1 cellular context compared by ENCODE assay signal in the genomic region with DNA sequence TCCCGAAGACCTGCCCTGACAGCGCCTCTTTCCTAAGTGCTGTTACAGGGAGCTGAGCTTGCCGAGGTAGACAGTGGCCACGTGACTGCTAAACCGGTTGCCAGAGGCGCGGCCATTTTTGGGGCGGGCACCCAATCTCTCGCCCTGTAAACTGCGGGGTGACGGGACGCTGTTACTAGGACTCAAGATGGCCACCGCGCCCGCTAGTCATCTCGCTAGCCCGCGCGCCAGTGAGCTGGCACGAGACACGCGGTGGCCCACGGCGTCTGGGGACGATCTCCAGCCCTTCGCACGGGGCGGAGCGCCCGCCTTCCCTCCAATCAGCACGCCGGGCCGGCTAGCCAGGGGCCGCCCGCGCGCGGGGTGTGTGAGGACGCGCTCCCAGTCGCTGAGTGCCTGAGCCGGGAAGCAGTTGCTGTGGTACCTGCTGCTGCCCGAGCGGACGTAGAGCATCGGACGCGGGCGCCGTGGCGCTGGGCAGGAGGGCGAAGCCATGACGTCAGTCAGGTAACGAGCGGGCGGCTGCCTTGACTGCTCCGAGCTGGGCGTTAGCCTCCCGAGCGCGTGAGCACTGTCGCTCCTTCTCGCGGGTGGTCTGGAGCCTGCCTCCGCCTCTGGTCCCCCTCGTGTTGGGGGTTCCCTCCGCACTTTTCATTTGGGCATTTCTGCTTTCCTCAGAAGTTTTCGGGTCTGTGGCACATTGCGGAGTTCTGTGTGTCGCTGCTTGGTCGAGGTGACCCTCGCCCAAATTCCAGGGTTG.
TF ChIP-seq lines count a peak whose summit lies in the region.

No MANE protein-coding gene starts in this region.

TF ChIP-seq in HepG2, 621 proteins besides CTCF, POLR2A, EP300 and RAD21 (continued from another document and continues in another):
- TF ChIP-seq, protein P1, sequence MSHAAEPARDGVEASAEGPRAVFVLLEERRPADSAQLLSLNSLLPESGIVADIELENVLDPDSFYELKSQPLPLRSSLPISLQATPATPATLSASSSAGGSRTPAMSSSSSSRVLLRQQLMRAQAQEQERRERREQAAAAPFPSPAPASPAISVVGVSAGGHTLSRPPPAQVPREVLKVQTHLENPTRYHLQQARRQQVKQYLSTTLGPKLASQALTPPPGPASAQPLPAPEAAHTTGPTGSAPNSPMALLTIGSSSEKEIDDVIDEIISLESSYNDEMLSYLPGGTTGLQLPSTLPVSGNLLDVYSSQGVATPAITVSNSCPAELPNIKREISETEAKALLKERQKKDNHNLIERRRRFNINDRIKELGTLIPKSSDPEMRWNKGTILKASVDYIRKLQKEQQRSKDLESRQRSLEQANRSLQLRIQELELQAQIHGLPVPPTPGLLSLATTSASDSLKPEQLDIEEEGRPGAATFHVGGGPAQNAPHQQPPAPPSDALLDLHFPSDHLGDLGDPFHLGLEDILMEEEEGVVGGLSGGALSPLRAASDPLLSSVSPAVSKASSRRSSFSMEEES (CRISPR knock-in tag; IDR thresholded peaks at IDR 0.05) = peak; percentile 84
- TF ChIP-seq, protein P2, sequence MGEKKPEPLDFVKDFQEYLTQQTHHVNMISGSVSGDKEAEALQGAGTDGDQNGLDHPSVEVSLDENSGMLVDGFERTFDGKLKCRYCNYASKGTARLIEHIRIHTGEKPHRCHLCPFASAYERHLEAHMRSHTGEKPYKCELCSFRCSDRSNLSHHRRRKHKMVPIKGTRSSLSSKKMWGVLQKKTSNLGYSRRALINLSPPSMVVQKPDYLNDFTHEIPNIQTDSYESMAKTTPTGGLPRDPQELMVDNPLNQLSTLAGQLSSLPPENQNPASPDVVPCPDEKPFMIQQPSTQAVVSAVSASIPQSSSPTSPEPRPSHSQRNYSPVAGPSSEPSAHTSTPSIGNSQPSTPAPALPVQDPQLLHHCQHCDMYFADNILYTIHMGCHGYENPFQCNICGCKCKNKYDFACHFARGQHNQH (CRISPR knock-in tag; IDR thresholded peaks at IDR 0.05) = peak; percentile 81
- TF ChIP-seq ETV6 (CRISPR knock-in tag; conservative IDR thresholded peaks at IDR 0.05) (peak; percentile 28; the same call in 1 of the 2 replicates), ZNF143 (CRISPR knock-in tag; IDR thresholded peaks at IDR 0.05) (peak; percentile 69), IRF2 (CRISPR knock-in tag; IDR thresholded peaks at IDR 0.05) (peak; percentile 57), ZNF3 (CRISPR knock-in tag; IDR thresholded peaks at IDR 0.05) (peak; percentile 47; the same call in 1 of the 2 replicates), CENPT (CRISPR knock-in tag; IDR thresholded peaks at IDR 0.05; ENCODE audit: low read depth) (peak; percentile 85), RFX5 (IDR thresholded peaks at IDR 0.05; ENCODE audit: low read depth, low read length) (peak; percentile 72), ZNF350 (CRISPR knock-in tag; IDR thresholded peaks at IDR 0.05; ENCODE audit: borderline replicate concordance, low read depth) (peak; percentile 73; the same call in 1 of the 2 replicates), NAIF1 (CRISPR knock-in tag; IDR thresholded peaks at IDR 0.05; ENCODE audit: borderline replicate concordance) (peak; percentile 77; the same call in 1 of the 2 replicates), ERF (CRISPR knock-in tag; IDR thresholded peaks at IDR 0.05) (peak; percentile 83; the same call in 1 of the 2 replicates), ZFY (CRISPR knock-in tag; IDR thresholded peaks at IDR 0.05) (peak; percentile 73), ZNF253 (CRISPR knock-in tag; IDR thresholded peaks at IDR 0.05; ENCODE audit: borderline replicate concordance) (peak; percentile 81; the same call in 1 of the 2 replicates), BORCS8-MEF2B (CRISPR knock-in tag; IDR thresholded peaks at IDR 0.05) (peak; percentile 91), HDAC1 (CRISPR knock-in tag; IDR thresholded peaks at IDR 0.05) (peak; percentile 94), ZBTB8A (CRISPR knock-in tag; IDR thresholded peaks at IDR 0.05; ENCODE audit: borderline replicate concordance, low read depth) (no peak; the same call in 1 of the 2 replicates), ZSCAN31 (CRISPR knock-in tag; IDR thresholded peaks at IDR 0.05; ENCODE audit: low read depth) (peak; percentile 91; the same call in 1 of the 2 replicates), FOXK2 (IDR thresholded peaks at IDR 0.05) (no peak), ZNF329 (CRISPR knock-in tag; IDR thresholded peaks at IDR 0.05; ENCODE audit: low read depth) (0 out of 2 replicates have a peak, but pooled peaks have one; percentile 79), ZNF564 (CRISPR knock-in tag; IDR thresholded peaks at IDR 0.05) (peak; percentile 90), ZNF577 (CRISPR knock-in tag; IDR thresholded peaks at IDR 0.05; ENCODE audit: borderline replicate concordance, low read depth) (no peak), ZSCAN25 (CRISPR knock-in tag; IDR thresholded peaks at IDR 0.05) (peak; percentile 57), PHF20 (CRISPR knock-in tag; IDR thresholded peaks at IDR 0.05) (peak; percentile 63), ZNF263 (CRISPR knock-in tag; IDR thresholded peaks at IDR 0.05) (peak; percentile 18; the same call in 1 of the 2 replicates), ZNF629 (CRISPR knock-in tag; conservative IDR thresholded peaks at IDR 0.05) (peak; percentile 18; the same call in 1 of the 2 replicates), ZNF572 (CRISPR knock-in tag; IDR thresholded peaks at IDR 0.05) (0 out of 2 replicates have a peak, but pooled peaks have one; percentile 9), PLRG1 (conservative IDR thresholded peaks at IDR 0.05) (no peak), ZC3H4 (CRISPR knock-in tag; IDR thresholded peaks at IDR 0.05; ENCODE audit: borderline replicate concordance) (peak; percentile 45; the same call in 1 of the 2 replicates), ARNT (IDR thresholded peaks at IDR 0.05) (no peak), RFXAP (CRISPR knock-in tag; IDR thresholded peaks at IDR 0.05; ENCODE audit: borderline replicate concordance) (peak; percentile 94), KDM6A (CRISPR knock-in tag; IDR thresholded peaks at IDR 0.05; ENCODE audit: low read depth) (no peak)
- TF ChIP-seq, protein P3, sequence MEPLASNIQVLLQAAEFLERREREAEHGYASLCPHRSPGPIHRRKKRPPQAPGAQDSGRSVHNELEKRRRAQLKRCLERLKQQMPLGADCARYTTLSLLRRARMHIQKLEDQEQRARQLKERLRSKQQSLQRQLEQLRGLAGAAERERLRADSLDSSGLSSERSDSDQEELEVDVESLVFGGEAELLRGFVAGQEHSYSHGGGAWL (CRISPR knock-in tag; IDR thresholded peaks at IDR 0.05) = peak; percentile 89
- TF ChIP-seq, protein P4, sequence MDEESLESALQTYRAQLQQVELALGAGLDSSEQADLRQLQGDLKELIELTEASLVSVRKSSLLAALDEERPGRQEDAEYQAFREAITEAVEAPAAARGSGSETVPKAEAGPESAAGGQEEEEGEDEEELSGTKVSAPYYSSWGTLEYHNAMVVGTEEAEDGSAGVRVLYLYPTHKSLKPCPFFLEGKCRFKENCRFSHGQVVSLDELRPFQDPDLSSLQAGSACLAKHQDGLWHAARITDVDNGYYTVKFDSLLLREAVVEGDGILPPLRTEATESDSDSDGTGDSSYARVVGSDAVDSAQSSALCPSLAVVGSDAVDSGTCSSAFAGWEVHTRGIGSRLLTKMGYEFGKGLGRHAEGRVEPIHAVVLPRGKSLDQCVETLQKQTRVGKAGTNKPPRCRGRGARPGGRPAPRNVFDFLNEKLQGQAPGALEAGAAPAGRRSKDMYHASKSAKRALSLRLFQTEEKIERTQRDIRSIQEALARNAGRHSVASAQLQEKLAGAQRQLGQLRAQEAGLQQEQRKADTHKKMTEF (CRISPR knock-in tag; IDR thresholded peaks at IDR 0.05) = peak; percentile 88
- TF ChIP-seq, protein P5, sequence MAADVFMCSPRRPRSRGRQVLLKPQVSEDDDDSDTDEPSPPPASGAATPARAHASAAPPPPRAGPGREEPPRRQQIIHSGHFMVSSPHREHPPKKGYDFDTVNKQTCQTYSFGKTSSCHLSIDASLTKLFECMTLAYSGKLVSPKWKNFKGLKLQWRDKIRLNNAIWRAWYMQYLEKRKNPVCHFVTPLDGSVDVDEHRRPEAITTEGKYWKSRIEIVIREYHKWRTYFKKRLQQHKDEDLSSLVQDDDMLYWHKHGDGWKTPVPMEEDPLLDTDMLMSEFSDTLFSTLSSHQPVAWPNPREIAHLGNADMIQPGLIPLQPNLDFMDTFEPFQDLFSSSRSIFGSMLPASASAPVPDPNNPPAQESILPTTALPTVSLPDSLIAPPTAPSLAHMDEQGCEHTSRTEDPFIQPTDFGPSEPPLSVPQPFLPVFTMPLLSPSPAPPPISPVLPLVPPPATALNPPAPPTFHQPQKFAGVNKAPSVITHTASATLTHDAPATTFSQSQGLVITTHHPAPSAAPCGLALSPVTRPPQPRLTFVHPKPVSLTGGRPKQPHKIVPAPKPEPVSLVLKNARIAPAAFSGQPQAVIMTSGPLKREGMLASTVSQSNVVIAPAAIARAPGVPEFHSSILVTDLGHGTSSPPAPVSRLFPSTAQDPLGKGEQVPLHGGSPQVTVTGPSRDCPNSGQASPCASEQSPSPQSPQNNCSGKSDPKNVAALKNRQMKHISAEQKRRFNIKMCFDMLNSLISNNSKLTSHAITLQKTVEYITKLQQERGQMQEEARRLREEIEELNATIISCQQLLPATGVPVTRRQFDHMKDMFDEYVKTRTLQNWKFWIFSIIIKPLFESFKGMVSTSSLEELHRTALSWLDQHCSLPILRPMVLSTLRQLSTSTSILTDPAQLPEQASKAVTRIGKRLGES (CRISPR knock-in tag; IDR thresholded peaks at IDR 0.05; ENCODE audit: borderline replicate concordance) = peak; percentile 64
- TF ChIP-seq, protein P6, sequence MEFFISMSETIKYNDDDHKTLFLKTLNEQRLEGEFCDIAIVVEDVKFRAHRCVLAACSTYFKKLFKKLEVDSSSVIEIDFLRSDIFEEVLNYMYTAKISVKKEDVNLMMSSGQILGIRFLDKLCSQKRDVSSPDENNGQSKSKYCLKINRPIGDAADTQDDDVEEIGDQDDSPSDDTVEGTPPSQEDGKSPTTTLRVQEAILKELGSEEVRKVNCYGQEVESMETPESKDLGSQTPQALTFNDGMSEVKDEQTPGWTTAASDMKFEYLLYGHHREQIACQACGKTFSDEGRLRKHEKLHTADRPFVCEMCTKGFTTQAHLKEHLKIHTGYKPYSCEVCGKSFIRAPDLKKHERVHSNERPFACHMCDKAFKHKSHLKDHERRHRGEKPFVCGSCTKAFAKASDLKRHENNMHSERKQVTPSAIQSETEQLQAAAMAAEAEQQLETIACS (CRISPR knock-in tag; IDR thresholded peaks at IDR 0.05) = peak; percentile 67
- TF ChIP-seq, protein P7, sequence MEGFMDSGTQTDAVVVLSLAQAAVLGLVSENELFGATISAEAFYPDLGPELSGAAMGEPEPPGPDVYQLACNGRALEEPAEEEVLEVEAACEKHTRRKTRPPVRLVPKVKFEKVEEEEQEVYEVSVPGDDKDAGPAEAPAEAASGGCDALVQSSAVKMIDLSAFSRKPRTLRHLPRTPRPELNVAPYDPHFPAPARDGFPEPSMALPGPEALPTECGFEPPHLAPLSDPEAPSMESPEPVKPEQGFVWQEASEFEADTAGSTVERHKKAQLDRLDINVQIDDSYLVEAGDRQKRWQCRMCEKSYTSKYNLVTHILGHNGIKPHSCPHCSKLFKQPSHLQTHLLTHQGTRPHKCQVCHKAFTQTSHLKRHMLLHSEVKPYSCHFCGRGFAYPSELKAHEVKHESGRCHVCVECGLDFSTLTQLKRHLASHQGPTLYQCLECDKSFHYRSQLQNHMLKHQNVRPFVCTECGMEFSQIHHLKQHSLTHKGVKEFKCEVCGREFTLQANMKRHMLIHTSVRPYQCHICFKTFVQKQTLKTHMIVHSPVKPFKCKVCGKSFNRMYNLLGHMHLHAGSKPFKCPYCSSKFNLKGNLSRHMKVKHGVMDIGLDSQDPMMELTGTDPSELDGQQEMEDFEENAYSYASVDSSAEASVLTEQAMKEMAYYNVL (CRISPR knock-in tag; IDR thresholded peaks at IDR 0.05; ENCODE audit: borderline replicate concordance) = peak; percentile 77
- TF ChIP-seq, protein P8, sequence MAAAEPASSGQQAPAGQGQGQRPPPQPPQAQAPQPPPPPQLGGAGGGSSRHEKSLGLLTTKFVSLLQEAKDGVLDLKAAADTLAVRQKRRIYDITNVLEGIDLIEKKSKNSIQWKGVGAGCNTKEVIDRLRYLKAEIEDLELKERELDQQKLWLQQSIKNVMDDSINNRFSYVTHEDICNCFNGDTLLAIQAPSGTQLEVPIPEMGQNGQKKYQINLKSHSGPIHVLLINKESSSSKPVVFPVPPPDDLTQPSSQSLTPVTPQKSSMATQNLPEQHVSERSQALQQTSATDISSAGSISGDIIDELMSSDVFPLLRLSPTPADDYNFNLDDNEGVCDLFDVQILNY (CRISPR knock-in tag; conservative IDR thresholded peaks at IDR 0.05) = peak; percentile 84
- TF ChIP-seq, protein P9, sequence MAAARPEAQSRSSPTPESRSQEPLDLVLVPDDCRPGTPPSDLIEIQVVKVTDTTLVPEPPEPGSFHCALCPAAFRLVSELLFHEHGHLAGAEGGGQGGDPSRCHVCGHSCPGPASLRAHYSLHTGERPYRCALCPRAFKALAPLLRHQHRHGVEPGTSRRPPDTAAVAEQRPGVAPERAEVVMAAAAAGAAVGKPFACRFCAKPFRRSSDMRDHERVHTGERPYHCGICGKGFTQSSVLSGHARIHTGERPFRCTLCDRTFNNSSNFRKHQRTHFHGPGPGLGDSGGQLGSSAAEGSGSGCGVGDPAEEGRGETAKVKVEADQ (CRISPR knock-in tag; IDR thresholded peaks at IDR 0.05; ENCODE audit: borderline replicate concordance) = peak; percentile 70; the same call in 1 of the 2 replicates
- TF ChIP-seq, protein P10, sequence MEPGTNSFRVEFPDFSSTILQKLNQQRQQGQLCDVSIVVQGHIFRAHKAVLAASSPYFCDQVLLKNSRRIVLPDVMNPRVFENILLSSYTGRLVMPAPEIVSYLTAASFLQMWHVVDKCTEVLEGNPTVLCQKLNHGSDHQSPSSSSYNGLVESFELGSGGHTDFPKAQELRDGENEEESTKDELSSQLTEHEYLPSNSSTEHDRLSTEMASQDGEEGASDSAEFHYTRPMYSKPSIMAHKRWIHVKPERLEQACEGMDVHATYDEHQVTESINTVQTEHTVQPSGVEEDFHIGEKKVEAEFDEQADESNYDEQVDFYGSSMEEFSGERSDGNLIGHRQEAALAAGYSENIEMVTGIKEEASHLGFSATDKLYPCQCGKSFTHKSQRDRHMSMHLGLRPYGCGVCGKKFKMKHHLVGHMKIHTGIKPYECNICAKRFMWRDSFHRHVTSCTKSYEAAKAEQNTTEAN (CRISPR knock-in tag; conservative IDR thresholded peaks at IDR 0.05) = peak; percentile 84
